2 cellular contexts compared by ENCODE assay signal in genomic region chr10:86447422-86447821, GRCh38.
TF ChIP-seq lines count a peak whose summit lies in the region.

No MANE protein-coding gene starts in this region.

TF ChIP-seq in IMR-90, 13 proteins besides CTCF, POLR2A, EP300 and RAD21:
- TF ChIP-seq ELK1 (IDR thresholded peaks at IDR 0.05; ENCODE audit: borderline replicate concordance, low read depth, low read length) (no peak), SMC3 (IDR thresholded peaks at IDR 0.05; ENCODE audit: low read depth, low read length) (no peak), FOS (IDR thresholded peaks at IDR 0.05; ENCODE audit: low read depth, low read length) (no peak), NFE2L2 (IDR thresholded peaks at IDR 0.05; ENCODE audit: low read depth, low read length) (no peak), MXI1 (IDR thresholded peaks at IDR 0.05; ENCODE audit: borderline replicate concordance, low read depth, low read length) (no peak), RFX5 (IDR thresholded peaks at IDR 0.05; ENCODE audit: low read depth, low read length) (no peak), RCOR1 (IDR thresholded peaks at IDR 0.05; ENCODE audit: insufficient replicate concordance, low read length) (no peak), BHLHE40 (IDR thresholded peaks at IDR 0.05; ENCODE audit: low read depth, low read length) (no peak), MAFK (IDR thresholded peaks at IDR 0.05; ENCODE audit: low read depth, low read length) (no peak), CEBPB (IDR thresholded peaks at IDR 0.05; ENCODE audit: low read depth, low read length) (no peak)
TF ChIP-seq in IMR-90: peak in this region for 0.

TF ChIP-seq in GM12878, 131 proteins besides CTCF, POLR2A, EP300 and RAD21:
- TF ChIP-seq SREBF1 (IDR thresholded peaks at IDR 0.05; ENCODE audit: low read length): no peak
- peak; percentile 35; the same call in 1 of the 2 replicates for TF ChIP-seq GABPA (IDR thresholded peaks at IDR 0.05; ENCODE audit: low read depth)
- no peak for TF ChIP-seq HDGF (IDR thresholded peaks at IDR 0.05)
